Comparison of ENCODE assay signal across 1 cellular context in the genomic region with DNA sequence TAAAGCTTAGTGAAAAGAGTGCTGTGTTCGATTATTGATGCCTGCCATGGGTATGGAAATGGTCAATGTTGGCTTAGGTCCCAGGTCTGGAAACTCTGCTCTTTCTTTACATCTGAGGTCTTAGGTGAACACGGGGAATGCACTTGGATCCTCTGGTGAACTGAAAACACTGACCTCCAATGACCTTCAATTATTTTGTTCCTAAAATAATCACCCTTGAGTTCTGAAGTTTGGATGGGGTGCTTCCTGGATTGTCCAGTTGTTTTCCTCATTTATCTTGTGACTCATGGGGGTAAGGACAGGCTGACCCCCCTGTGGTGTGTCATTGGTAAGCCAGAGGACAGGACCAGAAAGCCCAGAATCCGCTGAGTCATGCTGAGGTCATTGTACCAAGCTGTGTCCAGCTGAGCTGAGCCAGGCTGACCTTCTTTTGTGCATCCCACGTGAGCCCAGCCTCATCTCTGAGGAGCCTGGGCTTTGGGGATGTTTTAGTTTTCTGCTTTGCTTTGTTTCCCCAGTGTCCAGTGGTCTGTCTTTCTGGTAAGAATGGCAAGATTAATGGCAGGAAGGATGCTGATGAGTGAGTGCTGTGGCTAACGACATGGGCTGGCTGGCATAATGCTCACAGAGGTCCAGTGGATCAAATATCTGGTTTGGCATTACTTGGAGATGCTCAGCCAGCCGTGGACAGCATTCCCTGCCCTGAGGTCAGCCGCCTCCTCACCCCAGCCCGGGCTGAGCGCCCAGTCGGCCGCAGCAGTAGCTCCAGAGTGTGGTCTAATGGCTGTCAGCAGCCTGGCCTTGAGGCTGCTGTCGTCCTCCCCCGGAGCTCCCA.
TF ChIP-seq lines count a peak whose summit lies in the region.

No MANE protein-coding gene starts in this region.

TF ChIP-seq in HCT116, 20 proteins besides CTCF, POLR2A, EP300 and RAD21 (continued from another document):
- TF ChIP-seq, protein P1, sequence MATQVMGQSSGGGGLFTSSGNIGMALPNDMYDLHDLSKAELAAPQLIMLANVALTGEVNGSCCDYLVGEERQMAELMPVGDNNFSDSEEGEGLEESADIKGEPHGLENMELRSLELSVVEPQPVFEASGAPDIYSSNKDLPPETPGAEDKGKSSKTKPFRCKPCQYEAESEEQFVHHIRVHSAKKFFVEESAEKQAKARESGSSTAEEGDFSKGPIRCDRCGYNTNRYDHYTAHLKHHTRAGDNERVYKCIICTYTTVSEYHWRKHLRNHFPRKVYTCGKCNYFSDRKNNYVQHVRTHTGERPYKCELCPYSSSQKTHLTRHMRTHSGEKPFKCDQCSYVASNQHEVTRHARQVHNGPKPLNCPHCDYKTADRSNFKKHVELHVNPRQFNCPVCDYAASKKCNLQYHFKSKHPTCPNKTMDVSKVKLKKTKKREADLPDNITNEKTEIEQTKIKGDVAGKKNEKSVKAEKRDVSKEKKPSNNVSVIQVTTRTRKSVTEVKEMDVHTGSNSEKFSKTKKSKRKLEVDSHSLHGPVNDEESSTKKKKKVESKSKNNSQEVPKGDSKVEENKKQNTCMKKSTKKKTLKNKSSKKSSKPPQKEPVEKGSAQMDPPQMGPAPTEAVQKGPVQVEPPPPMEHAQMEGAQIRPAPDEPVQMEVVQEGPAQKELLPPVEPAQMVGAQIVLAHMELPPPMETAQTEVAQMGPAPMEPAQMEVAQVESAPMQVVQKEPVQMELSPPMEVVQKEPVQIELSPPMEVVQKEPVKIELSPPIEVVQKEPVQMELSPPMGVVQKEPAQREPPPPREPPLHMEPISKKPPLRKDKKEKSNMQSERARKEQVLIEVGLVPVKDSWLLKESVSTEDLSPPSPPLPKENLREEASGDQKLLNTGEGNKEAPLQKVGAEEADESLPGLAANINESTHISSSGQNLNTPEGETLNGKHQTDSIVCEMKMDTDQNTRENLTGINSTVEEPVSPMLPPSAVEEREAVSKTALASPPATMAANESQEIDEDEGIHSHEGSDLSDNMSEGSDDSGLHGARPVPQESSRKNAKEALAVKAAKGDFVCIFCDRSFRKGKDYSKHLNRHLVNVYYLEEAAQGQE (IDR thresholded peaks at IDR 0.05; ENCODE audit: low read depth), result no peak
- TF ChIP-seq, protein P2, sequence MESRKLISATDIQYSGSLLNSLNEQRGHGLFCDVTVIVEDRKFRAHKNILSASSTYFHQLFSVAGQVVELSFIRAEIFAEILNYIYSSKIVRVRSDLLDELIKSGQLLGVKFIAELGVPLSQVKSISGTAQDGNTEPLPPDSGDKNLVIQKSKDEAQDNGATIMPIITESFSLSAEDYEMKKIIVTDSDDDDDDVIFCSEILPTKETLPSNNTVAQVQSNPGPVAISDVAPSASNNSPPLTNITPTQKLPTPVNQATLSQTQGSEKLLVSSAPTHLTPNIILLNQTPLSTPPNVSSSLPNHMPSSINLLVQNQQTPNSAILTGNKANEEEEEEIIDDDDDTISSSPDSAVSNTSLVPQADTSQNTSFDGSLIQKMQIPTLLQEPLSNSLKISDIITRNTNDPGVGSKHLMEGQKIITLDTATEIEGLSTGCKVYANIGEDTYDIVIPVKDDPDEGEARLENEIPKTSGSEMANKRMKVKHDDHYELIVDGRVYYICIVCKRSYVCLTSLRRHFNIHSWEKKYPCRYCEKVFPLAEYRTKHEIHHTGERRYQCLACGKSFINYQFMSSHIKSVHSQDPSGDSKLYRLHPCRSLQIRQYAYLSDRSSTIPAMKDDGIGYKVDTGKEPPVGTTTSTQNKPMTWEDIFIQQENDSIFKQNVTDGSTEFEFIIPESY (IDR thresholded peaks at IDR 0.05; ENCODE audit: extremely low read depth, insufficient replicate concordance, low read length), result no peak
